ENCODE assay signal across 8 cellular contexts in the genomic region with DNA sequence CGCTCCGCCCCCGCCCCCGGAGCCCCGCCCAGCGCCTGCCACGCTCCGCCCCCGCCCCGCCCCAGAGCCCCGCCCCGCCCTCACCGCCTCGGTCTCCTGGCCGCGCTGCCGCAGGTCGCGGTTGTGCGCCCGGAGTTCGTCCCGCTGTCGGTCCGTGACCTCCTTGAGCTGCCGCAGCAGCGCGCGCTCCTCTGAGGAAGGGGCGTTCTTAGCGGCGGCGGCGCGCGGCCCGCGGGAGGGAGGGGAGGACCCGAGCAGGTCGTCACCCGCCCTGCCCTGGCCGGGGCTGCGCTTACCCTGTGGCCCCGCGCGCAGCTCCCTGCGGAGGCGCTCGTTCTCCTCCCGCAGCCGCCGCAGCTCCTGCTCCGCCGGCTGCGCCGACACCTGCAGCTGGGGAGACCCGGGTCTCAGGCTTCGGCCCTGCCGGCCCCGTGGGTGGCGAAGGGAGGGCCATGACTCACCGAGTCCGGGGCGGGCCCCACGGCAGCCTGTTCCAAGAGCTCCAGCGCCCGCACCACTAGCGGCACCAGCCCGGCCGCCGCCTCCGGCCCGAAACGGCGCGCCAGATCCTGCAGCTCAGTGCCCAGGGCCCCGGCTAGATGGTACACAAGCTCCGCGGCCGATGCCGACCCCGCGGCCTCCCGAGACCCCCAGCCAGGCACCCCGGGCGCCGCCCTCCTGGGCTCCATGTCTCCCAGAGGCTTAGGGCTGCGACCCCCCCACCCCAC. TPM values are rescaled to one million over a fixed set of nuclear protein-coding genes. Genes with fewer than 3 reads are reported as not detected.
A peak's percentile ranks its signal among the peaks of the same experiment; 100 is the strongest.
DNase-seq lines count a peak whose midpoint lies in the region; ATAC-seq and TF ChIP-seq lines count a peak whose summit lies in the region.

No MANE protein-coding gene starts in this region.

- no peak overlapping the region for H2AK5ac ChIP-seq in trophoblast cell (ENCODE audit: low read length)

- H3K9me3 Mint-ChIP-seq in activated naive CD4-positive, alpha-beta T cell treated with anti-CD3 and anti-CD28 coated beads for 36 hours: no peaks in the 10 kb centered on the region

- no peak overlapping the region for H3K14ac ChIP-seq in trophoblast cell (ENCODE audit: low read length)

- H4K12ac ChIP-seq in trophoblast cell (ENCODE audit: low read depth, low read length): no peak overlapping the region

- ATAC-seq in GM19372 (IDR thresholded peaks at IDR 0.05; ENCODE audit: low read depth, unreplicated experiment) (peak; percentile 51), HG03521 (IDR thresholded peaks at IDR 0.05; ENCODE audit: unreplicated experiment) (peak; percentile 42), Right ventricle myocardium inferior (peak; percentile 59)

- no CpG with 5 or more reads among the region's 88 CpGs for WGBS in trophoblast cell (ENCODE audit: extremely low coverage, insufficient coverage, insufficient read length)
- WGBS in transverse colon (ENCODE audit: low coverage in 1 of 2), 2 donors: 0% methylated on average over 64 of the region's 88 CpGs; no CpG with 5 or more reads in 1 of the 2 donors

- H2AFZ ChIP-seq in trophoblast cell (ENCODE audit: insufficient read depth, low read length, poor library complexity): peak overlapping the region; percentile 28

- no peaks in the 10 kb centered on the region for H3K27me3 Mint-ChIP-seq in activated naive CD4-positive, alpha-beta T cell treated with anti-CD3 and anti-CD28 coated beads for 36 hours (ENCODE audit: low read depth)

- H3K27me3 ChIP-seq in trophoblast cell (ENCODE audit: insufficient read depth, low read length) (no peaks in the 10 kb centered on the region), transverse colon (no peaks in the 10 kb centered on the region)

- H3K9ac ChIP-seq in trophoblast cell (ENCODE audit: low read length): no peak overlapping the region

- H3K4ac ChIP-seq in trophoblast cell (ENCODE audit: low read depth, low read length): no peak overlapping the region

- in situ Hi-C loops in transverse colon (cut with MboI; ENCODE audit: low pct_ligation_motif_present in 1 of 4, low pct_unique_long_range_greater_than_20kb in 1 of 4, low sequenced_read_pairs in 3 of 4): no loop called here

- H3K27ac ChIP-seq in trophoblast cell (ENCODE audit: low read depth, low read length) (peak overlapping the region; percentile 60), transverse colon (peak overlapping the region; percentile 97 to 100 (median 100))

- H3K36me3 ChIP-seq in trophoblast cell (ENCODE audit: control insufficient read depth in 1 of 2, insufficient read depth in 2 of 2, low read length in 2 of 2): peaks cover 35 to 41% of the 10 kb centered on the region in 2 experiments
- peaks cover 0 to 37% (median 14%) of the 10 kb centered on the region in 4 donors for H3K36me3 ChIP-seq in transverse colon

- H2BK12ac ChIP-seq in trophoblast cell (ENCODE audit: low read length): no peak overlapping the region

- peak overlapping the region; percentile 86 for H3K4me2 ChIP-seq in trophoblast cell (ENCODE audit: low read length)

- H3K4me1 Mint-ChIP-seq in activated naive CD4-positive, alpha-beta T cell treated with anti-CD3 and anti-CD28 coated beads for 36 hours (ENCODE audit: low read depth): peaks cover 39% of the 10 kb centered on the region

- peaks cover 12% of the 10 kb centered on the region for H3K79me1 ChIP-seq in trophoblast cell (ENCODE audit: low read length)

- peak overlapping the region; percentile 78 for H3K4me3 ChIP-seq in trophoblast cell (ENCODE audit: low read depth, low read length)
- peak overlapping the region; percentile 62 to 88 (median 77) for H3K4me3 ChIP-seq in transverse colon

- peaks cover 27% of the 10 kb centered on the region for H3K36me3 Mint-ChIP-seq in activated naive CD4-positive, alpha-beta T cell treated with anti-CD3 and anti-CD28 coated beads for 36 hours (ENCODE audit: low read depth)

- TF ChIP-seq EP300 in transverse colon (IDR thresholded peaks at IDR 0.05; ENCODE audit: low read depth): no peak

- H3K79me2 ChIP-seq in trophoblast cell (ENCODE audit: control insufficient read depth, insufficient read depth, low read length, poor library complexity): peaks cover 4% of the 10 kb centered on the region

- no peak overlapping the region for H3K18ac ChIP-seq in trophoblast cell (ENCODE audit: low read length)

- peak overlapping the region; percentile 36 for H4K91ac ChIP-seq in trophoblast cell (ENCODE audit: low read depth, low read length)

- intact Hi-C loops in activated naive CD4-positive, alpha-beta T cell treated with anti-CD3 and anti-CD28 coated beads for 36 hours (cut with micrococcal nuclease): loop anchor here (1.0 to 5.0 kb wide), 4 partner anchors 35 to 178 kb away; a partner anchor contains a TSS
- intact Hi-C loops in Right ventricle myocardium inferior (cut with DNase I) (loop anchor here (1.0 to 5.0 kb wide), 4 partner anchors 66 to 392 kb away; a partner anchor contains a TSS), transverse colon (cut with DNase I; ENCODE audit: low total_unique reads) (loop anchor here (5.0 kb wide), 1 partner anchor 77 kb away; no protein-coding TSS in a partner anchor)

- H2BK120ac ChIP-seq in trophoblast cell (ENCODE audit: insufficient read depth, low read length, poor library complexity): no peak overlapping the region

- TF ChIP-seq POLR2A in transverse colon (IDR thresholded peaks at IDR 0.05): peak; percentile 83

- no peak overlapping the region for H4K8ac ChIP-seq in trophoblast cell (ENCODE audit: low read depth, low read length)

- H3K9me3 ChIP-seq in trophoblast cell (ENCODE audit: insufficient read depth, low read depth, low read length) (peaks cover 5% of the 10 kb centered on the region), transverse colon (no peaks in the 10 kb centered on the region)

- TF ChIP-seq CTCF in transverse colon (IDR thresholded peaks at IDR 0.05): no peak

- no peak overlapping the region for H2BK5ac ChIP-seq in trophoblast cell (ENCODE audit: low read depth, low read length, poor library complexity)

- no peak overlapping the region for H3K27ac Mint-ChIP-seq in activated naive CD4-positive, alpha-beta T cell treated with anti-CD3 and anti-CD28 coated beads for 36 hours

- H3K4me3 Mint-ChIP-seq in activated naive CD4-positive, alpha-beta T cell treated with anti-CD3 and anti-CD28 coated beads for 36 hours: peak overlapping the region; percentile 47

- CTCF ChIA-PET in activated naive CD4-positive, alpha-beta T cell treated with anti-CD3 and anti-CD28 coated beads for 36 hours (lab: Charles Lee): interaction anchor here (0.6 to 2.9 kb wide), 11 partner anchors 10 to 270 kb away, joined by 3 to 13 read pairs (median 3); a partner anchor contains a TSS

- H3K4me1 ChIP-seq in trophoblast cell (ENCODE audit: control insufficient read depth in 1 of 2, insufficient read depth in 2 of 2, low read length in 2 of 2) (peaks cover 32 to 42% of the 10 kb centered on the region in 2 experiments), transverse colon (peaks cover 24 to 36% (median 32%) of the 10 kb centered on the region in 4 donors)

- DNase-seq in CD1c-positive myeloid dendritic cell (ENCODE audit: extremely low spot score): peak; percentile 94
- peak; percentile 81 for DNase-seq in RPMI8226
- peak; percentile 80 for DNase-seq in activated naive CD4-positive, alpha-beta T cell treated with anti-CD3 and anti-CD28 coated beads for 36 hours
- peak; percentile 94 for DNase-seq in Right ventricle myocardium inferior (ENCODE audit: missing footprints)
- peak; percentile 92 to 96 for DNase-seq in trophoblast cell
- peak; percentile 81 for DNase-seq in transverse colon

- no peak overlapping the region for H3K23ac ChIP-seq in trophoblast cell (ENCODE audit: low read length)

RNA-seq across cellular contexts. Expression of a gene that starts 0.4 kb away (rescaled TPM):
- total RNA-seq in activated naive CD4-positive, alpha-beta T cell treated with anti-CD3 and anti-CD28 coated beads for 36 hours: 1 to 10 TPM; 1.0 to 1.1 TPM
- 73.0 TPM for total RNA-seq in Right ventricle myocardium inferior
- polyA plus RNA-seq in trophoblast cell (2013): 6.9 and 7.3 TPM in 2 replicates
- total RNA-seq in transverse colon: 100 to 1,000 TPM in 2 of 4 donors, 10 to 100 TPM in 2; 59.3 to 185 (median 108) TPM

RNA-seq across cellular contexts. Expression of a gene that starts 3.7 kb away (rescaled TPM):
- under 1 TPM; 0.43 to 0.57 TPM for total RNA-seq in activated naive CD4-positive, alpha-beta T cell treated with anti-CD3 and anti-CD28 coated beads for 36 hours
- 12.4 TPM for total RNA-seq in Right ventricle myocardium inferior
- polyA plus RNA-seq in trophoblast cell (2013): 0.78 and 0.82 TPM in 2 replicates
- total RNA-seq in transverse colon: 10 to 100 TPM; 11.2 to 63.2 (median 16.3) TPM

RNA-seq across cellular contexts. Expression of a gene that starts 20.6 kb away (rescaled TPM):
- total RNA-seq in activated naive CD4-positive, alpha-beta T cell treated with anti-CD3 and anti-CD28 coated beads for 36 hours: under 1 TPM; 0.12 to 0.14 TPM
- total RNA-seq in Right ventricle myocardium inferior: 5.5 TPM
- polyA plus RNA-seq in trophoblast cell (2013): 96.8 and 110 TPM in 2 replicates
- 10 to 100 TPM in 2 of 4 donors, 1 to 10 TPM in 2; 3.7 to 98.9 (median 12.3) TPM for total RNA-seq in transverse colon

RNA-seq across cellular contexts. Expression of a gene that starts 35.4 kb away (rescaled TPM):
- 100 to 1,000 TPM; 458 to 479 TPM for total RNA-seq in activated naive CD4-positive, alpha-beta T cell treated with anti-CD3 and anti-CD28 coated beads for 36 hours
- 120 TPM for total RNA-seq in Right ventricle myocardium inferior
- 142 and 147 TPM in 2 replicates for polyA plus RNA-seq in trophoblast cell (2013)
- 100 to 1,000 TPM; 155 to 410 (median 169) TPM for total RNA-seq in transverse colon

Comparison
In these comparisons a context has a peak if more than half of its experiments do, and no peak if none do; other contexts are left out.
1. Peak in every context shown above with its lines: DNase-seq, ATAC-seq, H3K4me3 ChIP-seq and H3K27ac ChIP-seq.
2. RNA of a gene that starts 0.4 kb away (total RNA-seq): 59.3 to 185 TPM in transverse colon and 73.0 TPM in Right ventricle myocardium inferior (single experiment); 1.0 to 1.1 TPM in activated naive CD4-positive, alpha-beta T cell treated with anti-CD3 and anti-CD28 coated beads for 36 hours; every median in the first group is over 10 times any median in the second.